8 cellular contexts compared by ENCODE assay signal in genomic region chr2:26970928-26971627, GRCh38. TPM values are rescaled to one million over a fixed set of nuclear protein-coding genes. Genes with fewer than 3 reads are reported as not detected.
DNase-seq lines count a peak whose midpoint lies in the region; ATAC-seq and TF ChIP-seq lines count a peak whose summit lies in the region.

No MANE protein-coding gene starts in this region.

- DNase-seq in EL: peak; percentile 45
- no peak for DNase-seq in Jurkat, Clone E6-1 (ENCODE audit: low read depth, low spot score)
- peak in 3 of 7 donors; percentile 15 to 18 (median 15) for DNase-seq in adrenal gland
- DNase-seq in iPS DF 6.9 (ENCODE audit: low read depth, low spot score): no peak
- DNase-seq in stimulated activated naive CD4-positive, alpha-beta T cell treated with Interleukin-2 at 50 U/mL for 16 hours (lab: John Stamatoyannopoulos, UW): no peak
- DNase-seq in NK-92 treated with Interleukin-12 subunit alpha and Interleukin-12 subunit beta, amount 100 ng/mL, for 24 hours (lab: John Stamatoyannopoulos, UW): no peak

- no peak for ATAC-seq in HG03439 (IDR thresholded peaks at IDR 0.05; ENCODE audit: unreplicated experiment)

- H3K4me2 ChIP-seq in skeletal muscle satellite cell (ENCODE audit: low read length): peak overlapping the region; percentile 100

- H3K27ac ChIP-seq in adrenal gland (peak overlapping the region in 3 of 5 donors; percentile 6 to 64 (median 64)), iPS DF 6.9 (ENCODE audit: low read length) (no peak overlapping the region)

- H3K4me1 ChIP-seq in adrenal gland (replicated peaks in 1 of 2) (peaks cover 3 to 17% of the 10 kb centered on the region in 2 donors), iPS DF 6.9 (ENCODE audit: control insufficient read depth, insufficient read depth, low read length) (no peaks in the 10 kb centered on the region; the same call in 1 of the 2 replicates), skeletal muscle satellite cell (ENCODE audit: control insufficient read depth, insufficient read depth, low read length) (peaks cover 5% of the 10 kb centered on the region)

- TF ChIP-seq POLR2A in adrenal gland (IDR thresholded peaks at IDR 0.05): no peak

- H3K36me3 ChIP-seq in adrenal gland (replicated peaks in 1 of 2): no peaks in the 10 kb centered on the region
- H3K36me3 ChIP-seq in iPS DF 6.9 (ENCODE audit: control insufficient read depth, insufficient read depth, low read length): no peaks in the 10 kb centered on the region
- no peaks in the 10 kb centered on the region for H3K36me3 ChIP-seq in skeletal muscle satellite cell (ENCODE audit: insufficient read depth, low read length)

- intact Hi-C loops in adrenal gland (cut with DNase I): no loop called here

- WGBS in adrenal gland, 4 donors: 6 to 18% (median 12%) methylated on average over 21 to 34 of the region's 34 CpGs
- no CpG with 5 or more reads among the region's 34 CpGs for WGBS in iPS DF 6.9 (ENCODE audit: insufficient coverage, insufficient read length)

- no peak for TF ChIP-seq CTCF in adrenal gland (IDR thresholded peaks at IDR 0.05)

- H3K27me3 ChIP-seq in adrenal gland (no peaks in the 10 kb centered on the region), iPS DF 6.9 (ENCODE audit: control insufficient read depth, insufficient read depth, low read length) (no peaks in the 10 kb centered on the region; the same call in 1 of the 2 replicates), skeletal muscle satellite cell (ENCODE audit: control insufficient read depth, insufficient read depth, low read length) (peaks cover 42% of the 10 kb centered on the region)

- no peaks in the 10 kb centered on the region for H3K9me3 ChIP-seq in adrenal gland (replicated peaks in 1 of 3)
- no peaks in the 10 kb centered on the region for H3K9me3 ChIP-seq in iPS DF 6.9 (ENCODE audit: control insufficient read depth, insufficient read depth, low read length)
- H3K9me3 ChIP-seq in skeletal muscle satellite cell (replicated peaks; ENCODE audit: low read length): no peaks in the 10 kb centered on the region

- H3K9ac ChIP-seq in skeletal muscle satellite cell (ENCODE audit: low read depth, low read length): peak overlapping the region; percentile 36

- peak overlapping the region; percentile 49 for H3K4me3 ChIP-seq in Jurkat, Clone E6-1 (ENCODE audit: low read length)
- peak overlapping the region in 3 of 4 donors; percentile 11 to 78 (median 53) for H3K4me3 ChIP-seq in adrenal gland
- peak overlapping the region; percentile 69 for H3K4me3 ChIP-seq in iPS DF 6.9 (ENCODE audit: low read length)
- H3K4me3 ChIP-seq in skeletal muscle satellite cell (ENCODE audit: low read length): peak overlapping the region; percentile 93

RNA-seq across cellular contexts. Expression of gene MAPRE3, which starts 0.6 kb away (rescaled TPM):
- 3.7 TPM for polyA plus RNA-seq in Jurkat, Clone E6-1 (2012; ENCODE audit: insufficient read depth, insufficient read length)
- total RNA-seq in adrenal gland: 10 to 100 TPM; 11.0 to 27.9 (median 16.7) TPM
- 10 to 100 TPM; 26.5 to 73.0 (median 30.5) TPM for polyA plus RNA-seq in adrenal gland
- total RNA-seq in skeletal muscle satellite cell (2012; rRNA removed): 3.8 and 5.2 TPM in 2 replicates
